ENCODE assay signal across 16 cellular contexts in the genomic region with DNA sequence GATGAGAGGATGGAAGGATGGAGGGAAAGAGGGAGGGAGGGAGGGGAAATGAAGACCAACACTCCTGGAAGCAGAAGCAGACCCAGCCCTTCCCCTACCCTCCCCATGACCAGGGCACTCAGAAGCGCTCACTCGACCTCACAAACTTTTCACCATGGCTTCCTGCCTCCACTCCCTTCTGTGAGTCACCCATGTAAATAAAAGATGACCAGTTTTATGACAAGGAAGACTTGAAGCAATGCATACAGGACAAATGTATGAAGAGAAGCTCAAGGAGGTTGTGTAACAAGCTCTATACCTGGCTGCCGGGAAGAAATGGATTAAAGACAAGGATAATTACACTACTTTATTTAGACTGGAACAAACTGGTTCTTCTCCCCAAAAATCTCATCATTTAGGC.
A peak's percentile ranks its signal among the peaks of the same experiment; 100 is the strongest.
DNase-seq lines count a peak whose midpoint lies in the region; ATAC-seq, FAIRE-seq and TF ChIP-seq lines count a peak whose summit lies in the region.
"Had no signal": no experiment of that assay in that cellular context is flagged by ENCODE, and none has a peak within 500 bp of the region (broad histone marks: within the 10 kb centered on the region; RNA-seq: fewer than 3 reads in every experiment).

No MANE protein-coding gene starts in this region.

- H4K20me1 ChIP-seq in astrocyte (ENCODE audit: insufficient read depth, low read length): peaks cover 72% of the 10 kb centered on the region
- H4K20me1 ChIP-seq: BLaER1 had no signal

- no peak for TF ChIP-seq RAD21 in A549 (conservative IDR thresholded peaks at IDR 0.05 in 1 of 2, IDR thresholded peaks at IDR 0.05 in 1 of 2)

- H3K27ac ChIP-seq in A549 (peak overlapping the region; percentile 70 to 85), astrocyte (ENCODE audit: low read depth, low read length) (no peak overlapping the region), body of pancreas (no peak overlapping the region), SJCRH30 (no peak overlapping the region)
- H3K27ac ChIP-seq: BLaER1, KMS-11 had no signal

- H3K4me3 ChIP-seq in A549 (no peak overlapping the region; the same call in 2 of the 3 replicates), astrocyte (ENCODE audit: insufficient read depth, low read depth, low read length) (no peak overlapping the region), body of pancreas (no peak overlapping the region), SJCRH30 (no peak overlapping the region)
- H3K4me3 ChIP-seq: BLaER1, GM12878 had no signal

- peaks cover 35% of the 10 kb centered on the region for H3K36me3 Mint-ChIP-seq in astrocyte (ENCODE audit: low read depth, unreplicated experiment)

- CTCF ChIA-PET in A549 (lab: Yijun Ruan, JAX): interaction anchor here (1.3 to 1.4 kb wide), 2 partner anchors 196 to 299 kb away, joined by 3 to 5 read pairs; no protein-coding TSS in a partner anchor

- peaks cover 32% of the 10 kb centered on the region for H3K79me2 ChIP-seq in astrocyte (ENCODE audit: insufficient read depth, low read length)

- no peak overlapping the region for H3K9ac ChIP-seq in astrocyte (ENCODE audit: low read length)
- H3K9ac ChIP-seq: BLaER1, KMS-11 had no signal

- H3K36me3 ChIP-seq in astrocyte (ENCODE audit: insufficient read depth, low read length) (peaks cover 17% of the 10 kb centered on the region), body of pancreas (replicated peaks in 1 of 2; ENCODE audit: insufficient read depth in 1 of 2, low read depth in 2 of 2) (peaks cover 0 to 11% of the 10 kb centered on the region in 2 donors), SJCRH30 (peaks cover 28% of the 10 kb centered on the region)

- H3K4me3 Mint-ChIP-seq in astrocyte (ENCODE audit: unreplicated experiment): no peak overlapping the region
- H3K4me3 Mint-ChIP-seq: nephron had no signal

- FAIRE-seq in A549 (lab: Jason Lieb, UNC) (peak; percentile 89), astrocyte (lab: Jason Lieb, UNC) (peak; percentile 37)

- WGBS in A549 (ENCODE audit: missing lambda C conversion rate): 0% methylated on average over 3 of the region's 3 CpGs
- 76 to 83% methylated on average over 3 of the region's 3 CpGs for WGBS in body of pancreas, 2 donors

- no peaks in the 10 kb centered on the region for H3K27me3 Mint-ChIP-seq in astrocyte (ENCODE audit: low read depth, unreplicated experiment)

- TF ChIP-seq POLR2A in A549 (IDR thresholded peaks at IDR 0.05; ENCODE audit: low read length) (no peak), body of pancreas (IDR thresholded peaks at IDR 0.05) (no peak)

- intact Hi-C loops in body of pancreas (cut with DNase I): no loop called here

- peaks cover 2% of the 10 kb centered on the region for H3K9me3 Mint-ChIP-seq in astrocyte (ENCODE audit: unreplicated experiment)

- peak overlapping the region; percentile 60 for H3K27ac Mint-ChIP-seq in astrocyte (ENCODE audit: unreplicated experiment)
- H3K27ac Mint-ChIP-seq: nephron had no signal

- TF ChIP-seq CTCF in A549 (IDR thresholded peaks at IDR 0.05): no peak
- no peak for TF ChIP-seq CTCF in astrocyte (IDR thresholded peaks at IDR 0.05; ENCODE audit: insufficient read depth, low read depth, low read length)
- no peak for TF ChIP-seq CTCF in body of pancreas (IDR thresholded peaks at IDR 0.05)

- H3K4me1 Mint-ChIP-seq in astrocyte (ENCODE audit: low read depth, unreplicated experiment): peaks cover 24% of the 10 kb centered on the region
- H3K4me1 Mint-ChIP-seq: nephron had no signal

- DNase-seq in A549 (ENCODE audit: low read depth in 1 of 2, low spot score in 1 of 2): peak; percentile 85 to 89
- peak; percentile 85 for DNase-seq in HT1080 (ENCODE audit: low read depth)
- DNase-seq in astrocyte (ENCODE audit: low read depth): peak; percentile 43
- DNase-seq in iris pigment epithelial cell (ENCODE audit: low read depth): peak; percentile 73
- DNase-seq in NK-92 (lab: John Stamatoyannopoulos, UW; ENCODE audit: unreplicated experiment): no peak
- no peak for DNase-seq in body of pancreas
- DNase-seq in SJCRH30: no peak
- no peak for DNase-seq in NCI-H526 treated with DMSO at 0.1 percent for 48 hours (lab: John Stamatoyannopoulos, UW)
- DNase-seq: central memory CD4-positive, alpha-beta T cell; NCI-H510A; stimulated activated naive CD4-positive, alpha-beta T cell treated with Interleukin-2 at 50 U/mL for 16 hours; T1000 had no signal

- H3K27me3 ChIP-seq in astrocyte (ENCODE audit: insufficient read depth, low read length) (no peaks in the 10 kb centered on the region), body of pancreas (no peaks in the 10 kb centered on the region), SJCRH30 (no peaks in the 10 kb centered on the region)
- H3K27me3 ChIP-seq: BLaER1 had no signal

- POLR2A ChIA-PET in A549 (lab: Yijun Ruan, JAX): interaction anchor here (0.5 kb wide), 1 partner anchor 63 kb away, joined by 4 read pairs; no protein-coding TSS in a partner anchor

- no peak overlapping the region for H2AFZ ChIP-seq in astrocyte (ENCODE audit: low read depth, low read length)

- peak overlapping the region; percentile 85 for H3K4me2 ChIP-seq in A549
- peak overlapping the region; percentile 2 for H3K4me2 ChIP-seq in astrocyte (ENCODE audit: low read length)
- H3K4me2 ChIP-seq: BLaER1, KMS-11 had no signal

- H3K9me3 ChIP-seq in A549 (peaks cover 10% of the 10 kb centered on the region), astrocyte (ENCODE audit: insufficient read depth, low read depth, low read length) (no peaks in the 10 kb centered on the region), body of pancreas (no peaks in the 10 kb centered on the region), SJCRH30 (replicated peaks) (peaks cover 1% of the 10 kb centered on the region; the same call in 1 of the 2 replicates)

- ATAC-seq in A549 (peak; percentile 94 to 95), body of pancreas (no peak)
- ATAC-seq: GM12878 had no signal

- no peak for TF ChIP-seq EP300 in A549 (IDR thresholded peaks at IDR 0.05)

- peaks cover 26% of the 10 kb centered on the region for H3K4me1 ChIP-seq in A549
- H3K4me1 ChIP-seq in astrocyte (ENCODE audit: insufficient read depth, low read length): peaks cover 9% of the 10 kb centered on the region
- no peaks in the 10 kb centered on the region for H3K4me1 ChIP-seq in body of pancreas
- H3K4me1 ChIP-seq in SJCRH30: peaks cover 12% of the 10 kb centered on the region; the same call in 1 of the 2 replicates

TF ChIP-seq in A549, 52 proteins besides CTCF, POLR2A, EP300 and RAD21 (continues in another document):
- TF ChIP-seq ESRRA (IDR thresholded peaks at IDR 0.05; ENCODE audit: borderline replicate concordance, low read length) (no peak), HDAC2 (IDR thresholded peaks at IDR 0.05) (no peak), JUNB (IDR thresholded peaks at IDR 0.05) (peak; percentile 67), KDM5A (IDR thresholded peaks at IDR 0.05) (no peak), CEBPB (IDR thresholded peaks at IDR 0.05) (peak; percentile 72 to 87; a peak in 3 of 4 replicates), FOSL2 (IDR thresholded peaks at IDR 0.05) (peak; percentile 72), FOSL2 (CRISPR knock-in tag; IDR thresholded peaks at IDR 0.05) (peak; percentile 94), ZNF302 (CRISPR knock-in tag; IDR thresholded peaks at IDR 0.05) (no peak)
- TF ChIP-seq, protein P1, sequence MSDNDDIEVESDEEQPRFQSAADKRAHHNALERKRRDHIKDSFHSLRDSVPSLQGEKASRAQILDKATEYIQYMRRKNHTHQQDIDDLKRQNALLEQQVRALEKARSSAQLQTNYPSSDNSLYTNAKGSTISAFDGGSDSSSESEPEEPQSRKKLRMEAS (IDR thresholded peaks at IDR 0.05): peak; percentile 24; the same call in 1 of the 2 replicates
- TF ChIP-seq, protein P2, sequence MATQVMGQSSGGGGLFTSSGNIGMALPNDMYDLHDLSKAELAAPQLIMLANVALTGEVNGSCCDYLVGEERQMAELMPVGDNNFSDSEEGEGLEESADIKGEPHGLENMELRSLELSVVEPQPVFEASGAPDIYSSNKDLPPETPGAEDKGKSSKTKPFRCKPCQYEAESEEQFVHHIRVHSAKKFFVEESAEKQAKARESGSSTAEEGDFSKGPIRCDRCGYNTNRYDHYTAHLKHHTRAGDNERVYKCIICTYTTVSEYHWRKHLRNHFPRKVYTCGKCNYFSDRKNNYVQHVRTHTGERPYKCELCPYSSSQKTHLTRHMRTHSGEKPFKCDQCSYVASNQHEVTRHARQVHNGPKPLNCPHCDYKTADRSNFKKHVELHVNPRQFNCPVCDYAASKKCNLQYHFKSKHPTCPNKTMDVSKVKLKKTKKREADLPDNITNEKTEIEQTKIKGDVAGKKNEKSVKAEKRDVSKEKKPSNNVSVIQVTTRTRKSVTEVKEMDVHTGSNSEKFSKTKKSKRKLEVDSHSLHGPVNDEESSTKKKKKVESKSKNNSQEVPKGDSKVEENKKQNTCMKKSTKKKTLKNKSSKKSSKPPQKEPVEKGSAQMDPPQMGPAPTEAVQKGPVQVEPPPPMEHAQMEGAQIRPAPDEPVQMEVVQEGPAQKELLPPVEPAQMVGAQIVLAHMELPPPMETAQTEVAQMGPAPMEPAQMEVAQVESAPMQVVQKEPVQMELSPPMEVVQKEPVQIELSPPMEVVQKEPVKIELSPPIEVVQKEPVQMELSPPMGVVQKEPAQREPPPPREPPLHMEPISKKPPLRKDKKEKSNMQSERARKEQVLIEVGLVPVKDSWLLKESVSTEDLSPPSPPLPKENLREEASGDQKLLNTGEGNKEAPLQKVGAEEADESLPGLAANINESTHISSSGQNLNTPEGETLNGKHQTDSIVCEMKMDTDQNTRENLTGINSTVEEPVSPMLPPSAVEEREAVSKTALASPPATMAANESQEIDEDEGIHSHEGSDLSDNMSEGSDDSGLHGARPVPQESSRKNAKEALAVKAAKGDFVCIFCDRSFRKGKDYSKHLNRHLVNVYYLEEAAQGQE (IDR thresholded peaks at IDR 0.05): no peak
- TF ChIP-seq, protein P3, sequence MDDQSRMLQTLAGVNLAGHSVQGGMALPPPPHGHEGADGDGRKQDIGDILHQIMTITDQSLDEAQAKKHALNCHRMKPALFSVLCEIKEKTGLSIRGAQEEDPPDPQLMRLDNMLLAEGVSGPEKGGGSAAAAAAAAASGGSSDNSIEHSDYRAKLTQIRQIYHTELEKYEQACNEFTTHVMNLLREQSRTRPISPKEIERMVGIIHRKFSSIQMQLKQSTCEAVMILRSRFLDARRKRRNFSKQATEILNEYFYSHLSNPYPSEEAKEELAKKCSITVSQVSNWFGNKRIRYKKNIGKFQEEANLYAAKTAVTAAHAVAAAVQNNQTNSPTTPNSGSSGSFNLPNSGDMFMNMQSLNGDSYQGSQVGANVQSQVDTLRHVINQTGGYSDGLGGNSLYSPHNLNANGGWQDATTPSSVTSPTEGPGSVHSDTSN (IDR thresholded peaks at IDR 0.05): no peak

Comparison
In these comparisons a context has a peak if more than half of its experiments do, and no peak if none do; other contexts are left out.
1. DNase-seq: peak in A549 (2 of 2), HT1080 (single experiment), astrocyte (single experiment) and iris pigment epithelial cell (single experiment); none in NK-92 (single experiment), body of pancreas (0 of 4), SJCRH30 (0 of 2) and NCI-H526 treated with DMSO at 0.1 percent for 48 hours (single experiment).
2. H3K27ac ChIP-seq: peak in A549 (2 of 2); none in astrocyte (single experiment), body of pancreas (0 of 4) and SJCRH30 (single experiment).